1 cellular context compared by ENCODE assay signal in the genomic region with DNA sequence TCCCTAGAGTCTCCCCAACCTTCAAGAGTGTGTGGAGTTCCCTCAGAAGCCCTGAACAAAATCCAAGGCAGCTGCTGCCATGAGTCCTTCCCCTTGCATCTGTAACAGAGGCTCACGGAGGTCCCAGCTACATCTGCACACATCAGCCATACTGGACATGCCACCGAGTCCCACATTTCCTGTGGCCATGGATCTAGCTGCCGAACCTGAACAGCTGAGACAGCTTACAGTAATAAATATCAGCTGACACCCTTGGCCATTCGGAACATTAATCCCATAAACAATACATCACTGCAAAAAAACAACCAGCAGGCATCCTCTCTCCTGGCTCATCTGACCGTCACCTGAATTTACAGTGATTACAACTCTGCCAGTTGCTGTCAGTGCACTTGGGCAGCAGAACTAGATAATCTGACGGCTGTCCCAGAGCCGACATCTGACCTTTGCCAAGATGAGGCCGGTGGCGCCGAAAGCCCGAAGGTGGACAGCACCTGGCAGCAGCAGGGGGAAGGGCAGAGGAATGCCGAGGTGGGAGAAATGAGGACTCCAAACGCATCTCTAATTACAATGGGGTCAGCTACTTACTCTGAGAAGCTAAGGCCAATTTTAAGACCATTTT.
TF ChIP-seq lines count a peak whose summit lies in the region.

No MANE protein-coding gene starts in this region.

TF ChIP-seq in SK-N-SH, 30 proteins besides CTCF, POLR2A, EP300 and RAD21:
- no peak for TF ChIP-seq POLR2AphosphoS5 (IDR thresholded peaks at IDR 0.05; ENCODE audit: low read depth, low read length)
- TF ChIP-seq EZH2phosphoT487 (IDR thresholded peaks at IDR 0.05; ENCODE audit: borderline replicate concordance, low read depth), result no peak
- TF ChIP-seq, protein P1, sequence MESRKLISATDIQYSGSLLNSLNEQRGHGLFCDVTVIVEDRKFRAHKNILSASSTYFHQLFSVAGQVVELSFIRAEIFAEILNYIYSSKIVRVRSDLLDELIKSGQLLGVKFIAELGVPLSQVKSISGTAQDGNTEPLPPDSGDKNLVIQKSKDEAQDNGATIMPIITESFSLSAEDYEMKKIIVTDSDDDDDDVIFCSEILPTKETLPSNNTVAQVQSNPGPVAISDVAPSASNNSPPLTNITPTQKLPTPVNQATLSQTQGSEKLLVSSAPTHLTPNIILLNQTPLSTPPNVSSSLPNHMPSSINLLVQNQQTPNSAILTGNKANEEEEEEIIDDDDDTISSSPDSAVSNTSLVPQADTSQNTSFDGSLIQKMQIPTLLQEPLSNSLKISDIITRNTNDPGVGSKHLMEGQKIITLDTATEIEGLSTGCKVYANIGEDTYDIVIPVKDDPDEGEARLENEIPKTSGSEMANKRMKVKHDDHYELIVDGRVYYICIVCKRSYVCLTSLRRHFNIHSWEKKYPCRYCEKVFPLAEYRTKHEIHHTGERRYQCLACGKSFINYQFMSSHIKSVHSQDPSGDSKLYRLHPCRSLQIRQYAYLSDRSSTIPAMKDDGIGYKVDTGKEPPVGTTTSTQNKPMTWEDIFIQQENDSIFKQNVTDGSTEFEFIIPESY (IDR thresholded peaks at IDR 0.05; ENCODE audit: borderline replicate concordance, low read depth), result no peak
